ENCODE assay signal across 8 cellular contexts in genomic region chr4:16082424-16083216, GRCh38. TPM values are rescaled to one million over a fixed set of nuclear protein-coding genes. Genes with fewer than 3 reads are reported as not detected.
DNase-seq lines count a peak whose midpoint lies in the region; ATAC-seq and TF ChIP-seq lines count a peak whose summit lies in the region.

No MANE protein-coding gene starts in this region.

- H3K36me3 Mint-ChIP-seq in Calu3 (ENCODE audit: insufficient read depth, unreplicated experiment) (peaks cover 28% of the 10 kb centered on the region), memory B cell (no peaks in the 10 kb centered on the region)

- H3K4me1 ChIP-seq in NT2/D1 (ENCODE audit: insufficient read depth, insufficient read length) (no peaks in the 10 kb centered on the region), duodenal mucosa (ENCODE audit: control insufficient read depth in 1 of 2, insufficient read depth in 2 of 2, low read length in 2 of 2) (peaks cover 12 to 15% of the 10 kb centered on the region in 2 donors), testis (peaks cover 6% of the 10 kb centered on the region)

- 1 to 8% methylated on average over 8 to 57 of the region's 58 CpGs for WGBS in testis, 2 donors

- peaks cover 18% of the 10 kb centered on the region for H3K27me3 Mint-ChIP-seq in Calu3 (ENCODE audit: unreplicated experiment)
- H3K27me3 Mint-ChIP-seq in memory B cell: peaks cover 28% of the 10 kb centered on the region

- peak overlapping the region; percentile 50 for H3K27ac Mint-ChIP-seq in Calu3 (ENCODE audit: unreplicated experiment)
- no peak overlapping the region for H3K27ac Mint-ChIP-seq in memory B cell

- H3K9me3 ChIP-seq in NT2/D1 (ENCODE audit: insufficient read depth, low read length) (no peaks in the 10 kb centered on the region), duodenal mucosa (ENCODE audit: control insufficient read depth in 1 of 2, low read length in 2 of 2) (no peaks in the 10 kb centered on the region), testis (no peaks in the 10 kb centered on the region)

- H3K27me3 ChIP-seq in NT2/D1 (ENCODE audit: insufficient read depth, insufficient read length) (peaks cover 22% of the 10 kb centered on the region), duodenal mucosa (ENCODE audit: control insufficient read depth in 1 of 2, insufficient read depth in 2 of 2, low read length in 2 of 2) (peaks cover 25 to 28% of the 10 kb centered on the region in 2 donors), testis (no peaks in the 10 kb centered on the region)

- ATAC-seq in memory B cell (ENCODE audit: low read depth): no peak
- ATAC-seq in GM18868 (IDR thresholded peaks at IDR 0.05; ENCODE audit: unreplicated experiment): no peak

- peaks cover 6% of the 10 kb centered on the region for H3K4me1 Mint-ChIP-seq in Calu3 (ENCODE audit: low read depth, unreplicated experiment)
- H3K4me1 Mint-ChIP-seq in memory B cell: peaks cover 12% of the 10 kb centered on the region

- H3K4me3 Mint-ChIP-seq in Calu3 (ENCODE audit: low read depth, unreplicated experiment): peak overlapping the region; percentile 82
- peak overlapping the region; percentile 61 for H3K4me3 Mint-ChIP-seq in memory B cell

- intact Hi-C loops in Calu3 (cut with micrococcal nuclease; ENCODE audit: unreplicated experiment): loop anchor here (1.0 to 5.0 kb wide), 3 partner anchors 40 to 115 kb away; no protein-coding TSS in a partner anchor
- intact Hi-C loops in testis (cut with DNase I; ENCODE audit: low total_unique reads): no loop called here

- H3K36me3 ChIP-seq in NT2/D1 (ENCODE audit: insufficient read depth, insufficient read length, low read length) (peaks cover 20% of the 10 kb centered on the region), duodenal mucosa (ENCODE audit: control insufficient read depth in 1 of 2, insufficient read depth in 2 of 2, low read length in 2 of 2) (no peaks in the 10 kb centered on the region), testis (ENCODE audit: low read depth, missing control alignments) (no peaks in the 10 kb centered on the region)

- no peak for TF ChIP-seq CTCF in Calu3 (IDR thresholded peaks at IDR 0.05; ENCODE audit: unreplicated experiment)
- no peak for TF ChIP-seq CTCF in testis (IDR thresholded peaks at IDR 0.05)

- H3K9ac ChIP-seq in NT2/D1 (ENCODE audit: insufficient read length, low read depth) (peak overlapping the region; percentile 99), duodenal mucosa (ENCODE audit: low read depth in 1 of 2, low read length in 2 of 2) (peak overlapping the region; percentile 73 to 75)

- H3K27ac ChIP-seq in duodenal mucosa (ENCODE audit: low read depth, low read length): no peak overlapping the region
- no peak overlapping the region for H3K27ac ChIP-seq in testis

- DNase-seq in Calu3: peak; percentile 37
- peak; percentile 91 for DNase-seq in NT2/D1 (ENCODE audit: low read depth, low spot score)
- peak in 1 of 2 donors; percentile 11 for DNase-seq in memory B cell (ENCODE audit: low spot score in 2 of 2)
- no peak for DNase-seq in testis
- DNase-seq in NOMO-1 (lab: John Stamatoyannopoulos, UW; ENCODE audit: unreplicated experiment in 2 of 2): no peak
- no peak for DNase-seq in NCI-H446 (lab: John Stamatoyannopoulos, UW)

- H3K4me3 ChIP-seq in NT2/D1 (ENCODE audit: insufficient read length, low read depth): peak overlapping the region; percentile 90
- peak overlapping the region; percentile 85 for H3K4me3 ChIP-seq in duodenal mucosa (ENCODE audit: low read depth in 1 of 2, low read length in 2 of 2)
- peak overlapping the region; percentile 24 to 48 for H3K4me3 ChIP-seq in testis

- no TSS peak for BruUV-seq in Calu3 (replicated peaks; lab: Mats Ljungman, UMichigan)

- H3K9me3 Mint-ChIP-seq in Calu3 (ENCODE audit: low read depth, unreplicated experiment): no peaks in the 10 kb centered on the region
- peaks cover 4% of the 10 kb centered on the region for H3K9me3 Mint-ChIP-seq in memory B cell

- no peak for TF ChIP-seq POLR2A in testis (IDR thresholded peaks at IDR 0.05)

- CTCF ChIA-PET in Calu3 (lab: Charles Lee): interaction anchor here (1.0 to 1.9 kb wide), 5 partner anchors 15 to 116 kb away, joined by 3 to 5 read pairs (median 4); no protein-coding TSS in a partner anchor

RNA-seq across cellular contexts. Expression of gene PROM1, which starts 1.2 kb away (rescaled TPM):
- total RNA-seq in Calu3 (2022): 43.8 and 73.9 TPM in 2 replicates
- total RNA-seq in testis: 10 to 100 TPM; 24.5 to 25.4 TPM
- 32.9 TPM for polyA plus RNA-seq in testis (ENCODE audit: insufficient read depth, low read depth, low replicate concordance)

Comparison
In these comparisons a context has a peak if more than half of its experiments do, and no peak if none do; other contexts are left out.
1. DNase-seq: peak in Calu3 (single experiment) and NT2/D1 (single experiment); none in testis (single experiment), NOMO-1 (0 of 2) and NCI-H446 (0 of 2).
2. H3K4me3 ChIP-seq: peak in every context shown above with its lines; median percentile 90 in NT2/D1; 85 in duodenal mucosa; 36 in testis.